ENCODE assay signal across 34 cellular contexts in the genomic region with DNA sequence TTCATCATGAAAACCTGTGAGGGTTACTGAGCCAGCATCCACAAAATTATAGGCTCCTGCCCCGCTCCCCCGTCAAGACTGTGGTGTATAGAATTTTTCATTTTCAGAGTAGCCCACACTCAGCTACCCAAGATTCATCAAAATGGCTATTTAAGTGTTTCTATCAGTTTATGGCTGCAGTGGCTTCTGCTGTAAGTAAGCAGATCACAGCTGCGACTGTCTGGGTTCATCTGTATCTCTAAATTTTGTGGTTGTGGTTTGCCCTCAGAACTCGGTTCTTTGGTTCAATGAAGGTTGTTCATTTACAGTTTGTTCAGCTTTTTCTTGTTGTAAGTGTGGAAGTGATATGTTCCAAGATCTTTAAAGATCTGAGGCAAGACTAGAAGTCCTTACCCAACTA.
"Had no signal": no experiment of that assay in that cellular context is flagged by ENCODE, and none has a peak within 500 bp of the region (broad histone marks: within the 10 kb centered on the region; RNA-seq: fewer than 3 reads in every experiment).

No MANE protein-coding gene starts in this region.

- H3K36me3 ChIP-seq: adrenal gland, ascending aorta, brain microvascular endothelial cell, breast epithelium, cardiac muscle cell had no signal

- FAIRE-seq: astrocyte, bronchial epithelial cell had no signal

- H3K9me3 ChIP-seq: ascending aorta, body of pancreas, breast epithelium had no signal

- DNase-seq: activated effector memory CD4-positive, alpha-beta T cell treated with anti-CD3 and anti-CD28 coated beads, Interleukin-2, amount 50 U/mL, for 16 hours; activated effector memory CD4-positive, alpha-beta T cell treated with Interleukin-2 at 50 U/mL for 16 hours; activated gamma-delta T cell; activated gamma-delta T cell treated with Interleukin-2 at 50 U/mL for 16 hours; activated naive CD4-positive, alpha-beta T cell; activated naive CD4-positive, alpha-beta T cell treated with anti-CD3 and anti-CD28 coated beads for 36 hours; activated naive CD4-positive, alpha-beta T cell treated with anti-CD3 and anti-CD28 coated beads, Interleukin-2, amount 10 ng/mL, durations not matched to agents 7 days and 5 days; activated naive CD4-positive, alpha-beta T cell treated with anti-CD3 and anti-CD28 coated beads, Interleukin-2, amount 50 U/mL, for 16 hours; activated naive CD4-positive, alpha-beta T cell treated with Interleukin-2 at 50 U/mL for 16 hours; activated naive CD8-positive, alpha-beta T cell treated with anti-CD3 and anti-CD28 coated beads for 36 hours; activated naive CD8-positive, alpha-beta T cell treated with anti-CD3 and anti-CD28 coated beads, Interleukin-2, amount 10 ng/mL, durations not matched to agents 7 days and 5 days; activated naive CD8-positive, alpha-beta T cell treated with anti-CD3 and anti-CD28 coated beads, Interleukin-2, amount 50 U/mL, for 24 hours; activated T-cell treated with anti-CD3 and anti-CD28 coated beads, Interleukin-2, amount 50 U/mL, for 1 hour; activated T-cell treated with anti-CD3 and anti-CD28 coated beads, Interleukin-2, amount 50 U/mL, for 24 hours; activated T-cell treated with anti-CD3 and anti-CD28 coated beads, Interleukin-2, amount 50 U/mL, for 4 hours; activated T-cell treated with anti-CD3 and anti-CD28 coated beads, Interleukin-2, amount 50 U/mL, for 48 hours; activated T-cell treated with anti-CD3 and anti-CD28 coated beads, Interleukin-2, amount 50 U/mL, for 72 hours; adrenal gland; amniotic stem cell; amygdala; anterior cingulate cortex; aorta; body of pancreas; brain microvascular endothelial cell; caudate nucleus; central memory CD4-positive, alpha-beta T cell; cerebellar nuclear complex had no signal

- H3K4me3 ChIP-seq: adrenal gland, ascending aorta, body of pancreas, breast epithelium, cardiac muscle cell had no signal

- H3K27ac ChIP-seq: adrenal gland, ascending aorta, body of pancreas, brain microvascular endothelial cell, breast epithelium, cardiac muscle cell had no signal

- H3K4me1 ChIP-seq: adrenal gland, ascending aorta, body of pancreas, breast epithelium had no signal

- ATAC-seq: activated naive CD4-positive, alpha-beta T cell treated with anti-CD3 and anti-CD28 coated beads, Interleukin-2, amount 50 U/mL, for 72 hours; activated naive CD8-positive, alpha-beta T cell treated with anti-CD3 and anti-CD28 coated beads, Interleukin-2, amount 50 U/mL, for 24 hours; activated T-cell treated with anti-CD3 and anti-CD28 coated beads, Interleukin-2, amount 50 U/mL, for 4 hours; activated T-cell treated with anti-CD3 and anti-CD28 coated beads, Interleukin-2, amount 50 U/mL, for 72 hours; activated T-helper 17 cell treated with anti-CD3 and anti-CD28 coated beads, Interleukin-2, amount 50 U/mL, for 72 hours; body of pancreas had no signal

- H3K27me3 ChIP-seq: adrenal gland, ascending aorta, body of pancreas, brain microvascular endothelial cell, breast epithelium, cardiac muscle cell had no signal
